In genomic region chr3:131381445-131382291, GRCh38 we compare ENCODE assay signal across 8 cellular contexts. TPM values are rescaled to one million over a fixed set of nuclear protein-coding genes. Genes with fewer than 3 reads are reported as not detected.
DNase-seq lines count a peak whose midpoint lies in the region; ATAC-seq and TF ChIP-seq lines count a peak whose summit lies in the region.

TSS of gene NUDT16 (plus strand) at chr3:131381774. CDS start at chr3:131381805, 31 bp downstream.

- H3K4me3 ChIP-seq in Peyer's patch, result peak within 1 kb of the TSS; percentile 86 to 98 (median 94)
- peak within 1 kb of the TSS; percentile 65 to 93 (median 84) for H3K4me3 ChIP-seq in esophagus muscularis mucosa
- H3K4me3 ChIP-seq in muscle layer of colon (ENCODE audit: low read depth in 1 of 2, low read length in 2 of 2), result peak within 1 kb of the TSS; percentile 86 to 94

- no peak for TF ChIP-seq EP300 in esophagus muscularis mucosa (IDR thresholded peaks at IDR 0.05)

- peak within 1 kb of the TSS; percentile 83 for H3K9ac ChIP-seq in muscle layer of colon (ENCODE audit: low read length)

- no peaks in the 10 kb centered on the region for H3K9me3 Mint-ChIP-seq in IgD-negative memory B cell

- H3K4me1 Mint-ChIP-seq in IgD-negative memory B cell, result peaks cover 16 to 20% (median 18%) of the 10 kb centered on the region in 3 donors

- no peaks in the 10 kb centered on the region for H3K9me3 ChIP-seq in Peyer's patch
- no peaks in the 10 kb centered on the region for H3K9me3 ChIP-seq in esophagus muscularis mucosa
- H3K9me3 ChIP-seq in muscle layer of colon (ENCODE audit: low read length), result no peaks in the 10 kb centered on the region

- peak within 1 kb of the TSS; percentile 38 to 98 (median 95) for H3K27ac Mint-ChIP-seq in IgD-negative memory B cell

- 0% methylated on average over 46 of the region's 73 CpGs for WGBS in esophagus muscularis mucosa

- H3K27me3 Mint-ChIP-seq in IgD-negative memory B cell, result no peaks in the 10 kb centered on the region

- H3K36me3 ChIP-seq in Peyer's patch (peaks cover 0 to 21% (median 0%) of the 10 kb centered on the region in 3 donors), esophagus muscularis mucosa (peaks cover 0 to 36% (median 9%) of the 10 kb centered on the region in 4 donors), muscle layer of colon (ENCODE audit: insufficient read depth, low read length) (peaks cover 19% of the 10 kb centered on the region)

- H3K27me3 ChIP-seq in Peyer's patch (no peaks in the 10 kb centered on the region), esophagus muscularis mucosa (no peaks in the 10 kb centered on the region), muscle layer of colon (ENCODE audit: control insufficient read depth in 1 of 2, insufficient read depth in 2 of 2, low read length in 2 of 2) (no peaks in the 10 kb centered on the region)

- H3K4me1 ChIP-seq in Peyer's patch (peaks cover 0 to 31% (median 4%) of the 10 kb centered on the region in 4 donors), esophagus muscularis mucosa (peaks cover 30 to 60% (median 50%) of the 10 kb centered on the region in 4 donors), muscle layer of colon (ENCODE audit: insufficient read depth, low read length) (peaks cover 15% of the 10 kb centered on the region)

- TF ChIP-seq CTCF in Peyer's patch (IDR thresholded peaks at IDR 0.05), result no peak
- TF ChIP-seq CTCF in esophagus muscularis mucosa (IDR thresholded peaks at IDR 0.05), result no peak

- H3K27ac ChIP-seq in Peyer's patch (peak within 1 kb of the TSS; percentile 78 to 95 (median 94)), esophagus muscularis mucosa (replicated peaks in 1 of 4) (peak within 1 kb of the TSS; percentile 90 to 93 (median 90)), muscle layer of colon (ENCODE audit: low read depth, low read length) (peak within 1 kb of the TSS; percentile 75)

- intact Hi-C loops in esophagus muscularis mucosa (cut with DNase I), result loop anchor here (5.0 to 10.0 kb wide), 4 partner anchors 121 to 637 kb away; partner anchors contain the start of genes ATP2C1, MRPL3 and PIK3R4

- H3K4me3 Mint-ChIP-seq in IgD-negative memory B cell, result peak within 1 kb of the TSS; percentile 91 to 99 (median 98)

- peaks cover 10% of the 10 kb centered on the region for H3K36me3 Mint-ChIP-seq in IgD-negative memory B cell

- peak; percentile 98 for ATAC-seq in GM21576 (IDR thresholded peaks at IDR 0.05; ENCODE audit: unreplicated experiment)

- peak; percentile 98 for DNase-seq in DMS153 (lab: John Stamatoyannopoulos, UW)
- DNase-seq in Peyer's patch, result peak; percentile 97 to 100 (median 100)
- DNase-seq in activated T-helper 1 cell treated with Interleukin-2 at 50 U/mL for 16 hours (ENCODE audit: low read depth), result peak; percentile 94
- DNase-seq in esophagus muscularis mucosa (ENCODE audit: extremely low spot score), result peak; percentile 99
- peak; percentile 90 to 93 for DNase-seq in stimulated activated CD8-positive, alpha-beta memory T cell treated with anti-CD3 and anti-CD28 coated beads, Interleukin-7, amount 100 ng/mL, for 1 hour (ENCODE audit: low read depth in 2 of 2)

- TF ChIP-seq POLR2A in Peyer's patch (IDR thresholded peaks at IDR 0.05), result peak; percentile 94 to 97
- peak; percentile 85 for TF ChIP-seq POLR2A in esophagus muscularis mucosa (IDR thresholded peaks at IDR 0.05; ENCODE audit: low read depth)

RNA-seq across cellular contexts. Expression of gene NUDT16, which starts in this region (rescaled TPM):
- 3.8 TPM for polyA plus RNA-seq in IgD-negative memory B cell
- total RNA-seq in Peyer's patch, result 100 to 1,000 TPM in 3 of 4 donors, 10 to 100 TPM in 1; 28.1 to 209 (median 132) TPM
- 10 to 100 TPM; 28.1 to 41.9 (median 34.0) TPM for total RNA-seq in esophagus muscularis mucosa

Comparison
In these comparisons a context has a peak if more than half of its experiments do, and no peak if none do; other contexts are left out.
1. Peak in every context shown above with its lines: DNase-seq, ATAC-seq, H3K4me3 ChIP-seq and H3K27ac ChIP-seq.